ENCODE assay signal across 23 cellular contexts in genomic region chr11:13705710-13706109, GRCh38.
"Had no signal": no experiment of that assay in that cellular context is flagged by ENCODE, and none has a peak within 500 bp of the region (broad histone marks: within the 10 kb centered on the region; RNA-seq: fewer than 3 reads in every experiment).

No MANE protein-coding gene starts in this region.

- H3K27ac ChIP-seq: coronary artery, gastrocnemius medialis, pancreas, prostate gland, right lobe of liver, suprapubic skin, tibial artery, uterus had no signal

- H3K4me3 Mint-ChIP-seq: naive thymus-derived CD8-positive, alpha-beta T cell; neural crest cell; stimulated activated effector memory CD8-positive, alpha-beta T cell treated with anti-CD3 and anti-CD28 coated beads, Interleukin-12 subunit alpha, Interleukin-12 subunit beta, amount 100 ng/mL, for 72 hours had no signal

- H3K27me3 Mint-ChIP-seq: naive thymus-derived CD8-positive, alpha-beta T cell had no signal

- H3K9me3 ChIP-seq: gastrocnemius medialis, pancreas, prostate gland, right lobe of liver, suprapubic skin, tibial artery, upper lobe of left lung, uterus had no signal

- H3K27me3 ChIP-seq: gastrocnemius medialis, right lobe of liver, suprapubic skin, tibial artery, upper lobe of left lung, uterus had no signal

- H3K4me1 Mint-ChIP-seq: stimulated activated effector memory CD8-positive, alpha-beta T cell treated with anti-CD3 and anti-CD28 coated beads, Interleukin-12 subunit alpha, Interleukin-12 subunit beta, amount 100 ng/mL, for 72 hours had no signal

- DNase-seq: effector CD8-positive, alpha-beta T cell; gastrocnemius medialis; glutamatergic neuron; left colon; left ventricle myocardium superior; naive thymus-derived CD8-positive, alpha-beta T cell; occipital lobe; pancreas; retina; right lobe of liver; stimulated activated CD4-positive, alpha-beta T cell treated with anti-CD3 and anti-CD28 coated beads, Interleukin-4, amount 100 ng/mL, for 1 hour; stimulated activated CD8-positive, alpha-beta memory T cell treated with anti-CD3 and anti-CD28 coated beads, Interleukin-4, amount 100 ng/mL, for 48 hours; stimulated activated naive CD8-positive, alpha-beta T cell treated with anti-CD3 and anti-CD28 coated beads, Interleukin-15, Interleukin-2, amounts not matched to agents 100 U/mL and 50 U/mL, for 24 hours; tibial artery; upper lobe of left lung; uterus had no signal

- H3K4me3 ChIP-seq: coronary artery, gastrocnemius medialis, lung, pancreas, prostate gland, right lobe of liver, suprapubic skin, tibial artery, upper lobe of left lung, uterus had no signal

- H3K4me1 ChIP-seq: gastrocnemius medialis, pancreas, prostate gland, right lobe of liver, suprapubic skin, tibial artery, upper lobe of left lung, uterus had no signal

- H3K36me3 ChIP-seq: prostate gland, right lobe of liver, uterus had no signal

- H3K9me3 Mint-ChIP-seq: naive thymus-derived CD8-positive, alpha-beta T cell; neural crest cell; stimulated activated effector memory CD8-positive, alpha-beta T cell treated with anti-CD3 and anti-CD28 coated beads, Interleukin-12 subunit alpha, Interleukin-12 subunit beta, amount 100 ng/mL, for 72 hours had no signal

- ATAC-seq: esophagus mucosa; gastrocnemius medialis; left colon; left ventricle myocardium superior; naive thymus-derived CD8-positive, alpha-beta T cell; pancreas; right lobe of liver; stimulated activated effector memory CD8-positive, alpha-beta T cell treated with anti-CD3 and anti-CD28 coated beads, Interleukin-12 subunit alpha, Interleukin-12 subunit beta, amount 100 ng/mL, for 72 hours; stimulated activated naive CD8-positive, alpha-beta T cell treated with anti-CD3 and anti-CD28 coated beads, Interleukin-15, Interleukin-2, amounts not matched to agents 100 U/mL and 50 U/mL, for 24 hours had no signal

- H3K27ac Mint-ChIP-seq: stimulated activated effector memory CD8-positive, alpha-beta T cell treated with anti-CD3 and anti-CD28 coated beads, Interleukin-12 subunit alpha, Interleukin-12 subunit beta, amount 100 ng/mL, for 72 hours had no signal
